ENCODE assay signal across 13 cellular contexts in the genomic region with DNA sequence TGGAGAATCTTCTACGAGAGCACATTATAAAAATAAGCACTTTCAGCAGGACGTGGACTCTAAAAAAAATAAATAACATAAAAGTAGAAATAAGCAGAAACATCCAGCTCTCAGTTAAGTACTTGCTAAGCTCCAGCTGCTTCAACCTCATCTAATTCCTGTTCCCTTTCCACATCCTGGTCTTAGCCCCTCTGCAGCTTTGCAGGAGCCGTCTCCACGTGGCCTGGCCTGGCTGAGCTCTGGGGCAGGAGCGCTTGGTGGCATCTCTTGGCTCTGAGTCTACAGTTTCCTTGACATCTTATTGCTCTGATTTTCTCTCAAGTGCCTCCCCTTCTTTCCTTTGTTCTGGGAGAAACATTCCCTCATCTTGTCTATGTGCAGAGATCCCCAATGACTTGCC.
"Had no signal": no experiment of that assay in that cellular context is flagged by ENCODE, and none has a peak within 500 bp of the region (broad histone marks: within the 10 kb centered on the region; RNA-seq: fewer than 3 reads in every experiment).

No MANE protein-coding gene starts in this region.

- H3K4me1 Mint-ChIP-seq: activated naive CD4-positive, alpha-beta T cell treated with anti-CD3 and anti-CD28 coated beads, Interleukin-2, amount 50 U/mL, for 24 hours had no signal

- H3K27ac ChIP-seq: brain microvascular endothelial cell had no signal

- H3K36me3 Mint-ChIP-seq: activated naive CD4-positive, alpha-beta T cell treated with anti-CD3 and anti-CD28 coated beads, Interleukin-2, amount 50 U/mL, for 24 hours; immature natural killer cell; naive thymus-derived CD8-positive, alpha-beta T cell had no signal

- DNase-seq: activated T-cell treated with anti-CD3 and anti-CD28 coated beads, Interleukin-2, amount 50 U/mL, for 1 hour; brain microvascular endothelial cell; endodermal cell; erythroblast; immature natural killer cell; naive thymus-derived CD8-positive, alpha-beta T cell had no signal

- H3K9me3 ChIP-seq: mucosa of descending colon, stomach, tibial nerve had no signal

- H3K9me3 Mint-ChIP-seq: activated naive CD4-positive, alpha-beta T cell treated with anti-CD3 and anti-CD28 coated beads, Interleukin-2, amount 50 U/mL, for 24 hours; endodermal cell; immature natural killer cell; naive thymus-derived CD8-positive, alpha-beta T cell; T-helper 2 cell treated with Interferon-gamma antibody and Interleukin-4, amounts not matched to agents 5 μg/mL and 100 μg/mL, for 36 hours had no signal

- H3K4me3 ChIP-seq: lung, mucosa of descending colon, stomach, tibial nerve had no signal

- ATAC-seq: activated CD4-positive, CD25-positive, alpha-beta regulatory T cell treated with anti-CD3 and anti-CD28 coated beads, Interleukin-2, amount 50 U/mL, for 24 hours; naive thymus-derived CD8-positive, alpha-beta T cell had no signal

- H3K27ac Mint-ChIP-seq: activated naive CD4-positive, alpha-beta T cell treated with anti-CD3 and anti-CD28 coated beads, Interleukin-2, amount 50 U/mL, for 24 hours; endodermal cell; immature natural killer cell; naive thymus-derived CD8-positive, alpha-beta T cell; T-helper 2 cell treated with Interferon-gamma antibody and Interleukin-4, amounts not matched to agents 5 μg/mL and 100 μg/mL, for 36 hours had no signal

- H3K36me3 ChIP-seq: brain microvascular endothelial cell, stomach, tibial nerve had no signal

- H3K4me3 Mint-ChIP-seq: activated naive CD4-positive, alpha-beta T cell treated with anti-CD3 and anti-CD28 coated beads, Interleukin-2, amount 50 U/mL, for 24 hours; endodermal cell; immature natural killer cell; naive thymus-derived CD8-positive, alpha-beta T cell; T-helper 2 cell treated with Interferon-gamma antibody and Interleukin-4, amounts not matched to agents 5 μg/mL and 100 μg/mL, for 36 hours had no signal

- H3K27me3 ChIP-seq: brain microvascular endothelial cell, stomach, tibial nerve had no signal
